In the genomic region with DNA sequence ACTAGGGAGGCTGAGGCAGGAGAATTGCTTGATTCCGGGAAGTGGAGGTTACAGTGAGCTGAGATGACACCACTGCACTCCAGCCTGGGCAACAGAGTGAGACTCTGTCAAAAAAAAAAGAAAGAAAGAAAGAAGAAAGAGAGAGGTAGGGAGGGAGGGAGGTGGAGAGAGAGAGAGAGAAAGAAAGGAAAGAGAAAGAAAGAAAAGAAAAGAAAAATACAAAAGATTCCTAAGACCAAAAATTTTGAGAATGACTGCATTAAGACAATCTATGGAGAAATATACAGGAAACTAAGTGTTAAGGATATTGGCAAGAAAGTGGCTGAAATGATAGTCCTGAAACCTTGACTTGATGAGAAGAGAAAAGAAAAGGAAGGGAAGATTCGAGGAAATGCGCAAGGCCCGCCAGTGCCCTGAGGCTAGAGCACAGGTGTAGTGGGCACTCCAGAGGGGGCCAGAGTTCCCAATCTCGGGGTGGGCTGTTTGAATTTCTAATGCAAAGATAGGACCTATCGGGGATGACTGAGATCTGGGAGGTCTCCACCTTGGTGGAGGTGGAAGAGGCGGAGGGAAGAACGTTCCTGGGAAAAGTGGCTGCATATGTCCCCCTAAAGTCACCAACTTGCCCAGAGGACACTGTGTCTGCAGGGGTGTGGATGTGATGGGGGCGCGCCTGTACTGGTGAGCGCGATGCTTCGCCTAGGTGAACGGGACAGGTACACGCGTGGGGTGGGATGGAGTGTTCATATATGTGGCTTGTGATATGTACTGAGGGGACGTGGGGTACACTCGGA, we compare ENCODE assay signal across 14 cellular contexts. TPM values are rescaled to one million over a fixed set of nuclear protein-coding genes. Genes with fewer than 3 reads are reported as not detected.
DNase-seq lines count a peak whose midpoint lies in the region; ATAC-seq and TF ChIP-seq lines count a peak whose summit lies in the region.
"Had no signal": no experiment of that assay in that cellular context is flagged by ENCODE, and none has a peak within 500 bp of the region (broad histone marks: within the 10 kb centered on the region; RNA-seq: fewer than 3 reads in every experiment).

No MANE protein-coding gene starts in this region.

- peak overlapping the region; percentile 86 for H3K4me2 ChIP-seq in PC-9
- peak overlapping the region; percentile 88 for H3K4me2 ChIP-seq in neuronal stem cell (ENCODE audit: insufficient read depth, low read length, poor library complexity, severe bottlenecking)

- intact Hi-C loops in PC-9 (cut with micrococcal nuclease; ENCODE audit: unreplicated experiment): loop anchor here (2.0 kb wide), 1 partner anchor 119 kb away; a partner anchor contains a TSS

- H3K36me3 ChIP-seq in GM06990 (ENCODE audit: control insufficient read depth, insufficient read depth, low read length) (no peaks in the 10 kb centered on the region), PC-9 (ENCODE audit: low read depth) (no peaks in the 10 kb centered on the region), neuronal stem cell (replicated peaks in 1 of 2; ENCODE audit: control insufficient read depth in 2 of 2, insufficient read depth in 2 of 2, low read length in 2 of 2) (no peaks in the 10 kb centered on the region)
- H3K36me3 ChIP-seq: brain microvascular endothelial cell, Peyer's patch, thyroid gland had no signal

- H2BK15ac ChIP-seq in neuronal stem cell (ENCODE audit: low read length): peak overlapping the region; percentile 51

- H3F3A ChIP-seq in PC-9 (ENCODE audit: insufficient read depth, low read depth): peaks cover 35% of the 10 kb centered on the region

- H4K91ac ChIP-seq in neuronal stem cell (ENCODE audit: low read depth, low read length, poor library complexity): no peak overlapping the region

- no peak overlapping the region for H3K4ac ChIP-seq in neuronal stem cell (ENCODE audit: low read length)

- H3K4me3 ChIP-seq in GM06990 (replicated peaks; ENCODE audit: low read depth, low read length): peak overlapping the region; percentile 53
- H3K4me3 ChIP-seq in PC-9: peak overlapping the region; percentile 84
- peak overlapping the region in 1 of 2 donors; percentile 77 for H3K4me3 ChIP-seq in neuronal stem cell (ENCODE audit: low read length in 2 of 2)

- POLR2A ChIA-PET in PC-9 (lab: Charles Lee; ENCODE audit: unreplicated experiment): interaction anchor here (0.7 kb wide), 1 partner anchor 13 kb away, joined by 5 read pairs; no protein-coding TSS in a partner anchor

- peak overlapping the region; percentile 63 for H2AK5ac ChIP-seq in neuronal stem cell (ENCODE audit: low read depth, low read length)

- peak overlapping the region; percentile 42 for H3K14ac ChIP-seq in neuronal stem cell (ENCODE audit: low read length)

- H3K23ac ChIP-seq in neuronal stem cell (ENCODE audit: low read depth, low read length, poor library complexity): peak overlapping the region; percentile 94

- no peaks in the 10 kb centered on the region for H3K9me2 ChIP-seq in PC-9 (ENCODE audit: insufficient read depth)

- peaks cover 1% of the 10 kb centered on the region for H3K79me1 ChIP-seq in neuronal stem cell (ENCODE audit: low read depth, low read length)

- no peak overlapping the region for H2BK5ac ChIP-seq in neuronal stem cell (ENCODE audit: low read length)

- H3K27ac ChIP-seq in PC-9 (no peak overlapping the region), neuronal stem cell (replicated peaks; ENCODE audit: low read length) (no peak overlapping the region)
- H3K27ac ChIP-seq: brain microvascular endothelial cell, Peyer's patch, thyroid gland had no signal

- DNase-seq in GM06990 (ENCODE audit: extremely low read depth, insufficient read length): no peak
- DNase-seq in PC-9: no peak
- DNase-seq in neuronal stem cell (ENCODE audit: low spot score): no peak
- DNase-seq in NCI-H748 treated with DMSO at 0.1 percent for 48 hours (lab: John Stamatoyannopoulos, UW): no peak
- DNase-seq in NCI-H1092 (lab: John Stamatoyannopoulos, UW): no peak
- no peak for DNase-seq in anterior cingulate cortex (lab: John Stamatoyannopoulos, UW)
- DNase-seq in hippocampal formation (lab: John Stamatoyannopoulos, UW): no peak
- DNase-seq: activated T-cell treated with anti-CD3 and anti-CD28 coated beads, Interleukin-2, amount 50 U/mL, for 1 hour; brain microvascular endothelial cell; NCI-H187 treated with DMSO at 0.1 percent for 48 hours had no signal

- peak; percentile 3 for ATAC-seq in esophagus mucosa

- no peaks in the 10 kb centered on the region for H3K79me2 ChIP-seq in PC-9 (ENCODE audit: low read depth)

- H2BK120ac ChIP-seq in neuronal stem cell (ENCODE audit: low read depth, low read length): no peak overlapping the region

- H3K4me1 ChIP-seq in PC-9 (replicated peaks; ENCODE audit: insufficient read depth): peaks cover 34% of the 10 kb centered on the region
- H3K4me1 ChIP-seq in neuronal stem cell (ENCODE audit: control insufficient read depth in 2 of 2, insufficient read depth in 1 of 2, low read depth in 1 of 2, low read length in 2 of 2): peaks cover 0 to 7% of the 10 kb centered on the region in 2 donors
- H3K4me1 ChIP-seq: Peyer's patch had no signal

- BruUV-seq in PC-9 (replicated peaks; lab: Mats Ljungman, UMichigan): no TSS peak

- H2BK12ac ChIP-seq in neuronal stem cell (ENCODE audit: low read length): no peak overlapping the region

- H2AFZ ChIP-seq in PC-9: peak overlapping the region; percentile 98; the same call in 1 of the 2 replicates
- H2AFZ ChIP-seq in neuronal stem cell (ENCODE audit: low read length): no peak overlapping the region

- H3K18ac ChIP-seq in neuronal stem cell (ENCODE audit: low read length): peak overlapping the region; percentile 89

- no CpG with 5 or more reads among the region's 18 CpGs for WGBS in neuronal stem cell (ENCODE audit: extremely low coverage in 2 of 2, insufficient read length in 2 of 2, insufficient replicate concordance in 1 of 2), 2 donors

- TF ChIP-seq CTCF in GM06990 (IDR thresholded peaks at IDR 0.05; ENCODE audit: insufficient read depth, low read length, poor library complexity, severe bottlenecking): no peak
- no peak for TF ChIP-seq CTCF in PC-9 (conservative IDR thresholded peaks at IDR 0.05)

- H3K27me3 ChIP-seq in GM06990 (replicated peaks; ENCODE audit: control insufficient read depth, insufficient read depth, low read length) (peaks cover 2% of the 10 kb centered on the region), PC-9 (ENCODE audit: insufficient read depth, low read depth) (no peaks in the 10 kb centered on the region), neuronal stem cell (ENCODE audit: control insufficient read depth in 3 of 3, insufficient read depth in 3 of 3, low read depth in 1 of 3, low read length in 3 of 3) (peaks cover 12 to 51% (median 27%) of the 10 kb centered on the region in 3 experiments)
- H3K27me3 ChIP-seq: thyroid gland had no signal

- H4K8ac ChIP-seq in neuronal stem cell (ENCODE audit: low read depth, low read length): peak overlapping the region; percentile 7

- H3K9me3 ChIP-seq in PC-9 (ENCODE audit: insufficient read depth, low read depth): no peaks in the 10 kb centered on the region
- H3K9me3 ChIP-seq in neuronal stem cell (replicated peaks in 1 of 2; ENCODE audit: control insufficient read depth in 2 of 2, insufficient read depth in 1 of 2, low read depth in 1 of 2, low read length in 2 of 2): peaks cover 0 to 2% of the 10 kb centered on the region in 2 donors
- H3K9me3 ChIP-seq: Peyer's patch, thyroid gland had no signal

- H4K20me1 ChIP-seq in PC-9 (ENCODE audit: insufficient read depth): no peaks in the 10 kb centered on the region

- H3K9ac ChIP-seq in neuronal stem cell (ENCODE audit: low read depth, low read length, poor library complexity): peak overlapping the region; percentile 79

- CTCF ChIA-PET in PC-9 (lab: Charles Lee): no interaction called here

RNA-seq across cellular contexts. Expression of a gene that starts 0.7 kb away (rescaled TPM):
- 0.57 and 0.60 TPM in 2 replicates for total RNA-seq in PC-9 (2021)
- 68.1 TPM for total RNA-seq in esophagus mucosa
- polyA plus RNA-seq in neuronal stem cell (2013, experiment 1 of 2): 0.01 TPM
- 0.01 TPM for polyA plus RNA-seq in neuronal stem cell (2013, experiment 2 of 2)
- polyA plus RNA-seq: BJ had no signal

Comparison
In these comparisons a context has a peak if more than half of its experiments do, and no peak if none do; other contexts are left out.
1. RNA of a gene that starts 0.7 kb away (total RNA-seq): 68.1 TPM in esophagus mucosa (single experiment); 0.57 to 0.60 TPM in PC-9; every median in the first group is over 10 times any median in the second.